Comparison of ENCODE assay signal across 1 cellular context in the genomic region with DNA sequence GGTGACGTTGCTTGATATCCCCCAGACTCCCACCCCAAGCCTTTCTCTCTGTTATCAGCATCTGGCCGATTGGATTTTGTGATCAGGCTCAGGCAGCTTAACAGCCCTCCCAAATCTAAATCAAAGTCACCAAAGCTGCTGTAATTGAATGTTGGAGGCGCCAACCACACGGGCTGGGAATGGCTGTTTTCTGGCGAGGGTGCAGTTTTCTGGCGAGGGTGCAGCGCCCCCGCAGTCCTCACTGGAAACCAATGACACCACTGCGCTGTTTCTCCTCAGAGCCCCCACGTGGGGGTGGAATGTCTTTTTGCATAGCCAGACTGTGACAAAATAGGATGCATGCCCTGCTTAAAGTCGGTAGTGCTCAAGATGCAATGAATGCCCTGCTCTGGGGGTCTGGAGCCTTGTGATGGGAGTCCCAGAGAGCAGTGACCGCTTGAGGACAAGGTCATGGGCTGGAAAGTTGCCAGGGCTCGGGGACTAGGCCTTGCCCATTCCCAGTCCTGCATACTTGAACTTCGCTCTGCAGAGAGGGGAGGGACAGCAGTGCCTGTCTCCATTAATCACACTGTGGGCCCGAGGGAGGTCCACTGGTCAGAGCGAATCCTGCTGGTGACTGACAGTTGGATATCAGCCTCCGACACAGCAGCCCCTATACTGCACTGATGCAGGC.
TF ChIP-seq lines count a peak whose summit lies in the region.

No MANE protein-coding gene starts in this region.

TF ChIP-seq in WTC11, 78 proteins besides CTCF, POLR2A, EP300 and RAD21 (continued from another document):
- TF ChIP-seq, protein P1, sequence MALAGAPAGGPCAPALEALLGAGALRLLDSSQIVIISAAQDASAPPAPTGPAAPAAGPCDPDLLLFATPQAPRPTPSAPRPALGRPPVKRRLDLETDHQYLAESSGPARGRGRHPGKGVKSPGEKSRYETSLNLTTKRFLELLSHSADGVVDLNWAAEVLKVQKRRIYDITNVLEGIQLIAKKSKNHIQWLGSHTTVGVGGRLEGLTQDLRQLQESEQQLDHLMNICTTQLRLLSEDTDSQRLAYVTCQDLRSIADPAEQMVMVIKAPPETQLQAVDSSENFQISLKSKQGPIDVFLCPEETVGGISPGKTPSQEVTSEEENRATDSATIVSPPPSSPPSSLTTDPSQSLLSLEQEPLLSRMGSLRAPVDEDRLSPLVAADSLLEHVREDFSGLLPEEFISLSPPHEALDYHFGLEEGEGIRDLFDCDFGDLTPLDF (CRISPR knock-in tag; IDR thresholded peaks at IDR 0.05) = no peak
- TF ChIP-seq, protein P2, sequence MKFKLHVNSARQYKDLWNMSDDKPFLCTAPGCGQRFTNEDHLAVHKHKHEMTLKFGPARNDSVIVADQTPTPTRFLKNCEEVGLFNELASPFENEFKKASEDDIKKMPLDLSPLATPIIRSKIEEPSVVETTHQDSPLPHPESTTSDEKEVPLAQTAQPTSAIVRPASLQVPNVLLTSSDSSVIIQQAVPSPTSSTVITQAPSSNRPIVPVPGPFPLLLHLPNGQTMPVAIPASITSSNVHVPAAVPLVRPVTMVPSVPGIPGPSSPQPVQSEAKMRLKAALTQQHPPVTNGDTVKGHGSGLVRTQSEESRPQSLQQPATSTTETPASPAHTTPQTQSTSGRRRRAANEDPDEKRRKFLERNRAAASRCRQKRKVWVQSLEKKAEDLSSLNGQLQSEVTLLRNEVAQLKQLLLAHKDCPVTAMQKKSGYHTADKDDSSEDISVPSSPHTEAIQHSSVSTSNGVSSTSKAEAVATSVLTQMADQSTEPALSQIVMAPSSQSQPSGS (CRISPR knock-in tag; IDR thresholded peaks at IDR 0.05; ENCODE audit: borderline replicate concordance, low read depth) = no peak
- TF ChIP-seq, protein P3, sequence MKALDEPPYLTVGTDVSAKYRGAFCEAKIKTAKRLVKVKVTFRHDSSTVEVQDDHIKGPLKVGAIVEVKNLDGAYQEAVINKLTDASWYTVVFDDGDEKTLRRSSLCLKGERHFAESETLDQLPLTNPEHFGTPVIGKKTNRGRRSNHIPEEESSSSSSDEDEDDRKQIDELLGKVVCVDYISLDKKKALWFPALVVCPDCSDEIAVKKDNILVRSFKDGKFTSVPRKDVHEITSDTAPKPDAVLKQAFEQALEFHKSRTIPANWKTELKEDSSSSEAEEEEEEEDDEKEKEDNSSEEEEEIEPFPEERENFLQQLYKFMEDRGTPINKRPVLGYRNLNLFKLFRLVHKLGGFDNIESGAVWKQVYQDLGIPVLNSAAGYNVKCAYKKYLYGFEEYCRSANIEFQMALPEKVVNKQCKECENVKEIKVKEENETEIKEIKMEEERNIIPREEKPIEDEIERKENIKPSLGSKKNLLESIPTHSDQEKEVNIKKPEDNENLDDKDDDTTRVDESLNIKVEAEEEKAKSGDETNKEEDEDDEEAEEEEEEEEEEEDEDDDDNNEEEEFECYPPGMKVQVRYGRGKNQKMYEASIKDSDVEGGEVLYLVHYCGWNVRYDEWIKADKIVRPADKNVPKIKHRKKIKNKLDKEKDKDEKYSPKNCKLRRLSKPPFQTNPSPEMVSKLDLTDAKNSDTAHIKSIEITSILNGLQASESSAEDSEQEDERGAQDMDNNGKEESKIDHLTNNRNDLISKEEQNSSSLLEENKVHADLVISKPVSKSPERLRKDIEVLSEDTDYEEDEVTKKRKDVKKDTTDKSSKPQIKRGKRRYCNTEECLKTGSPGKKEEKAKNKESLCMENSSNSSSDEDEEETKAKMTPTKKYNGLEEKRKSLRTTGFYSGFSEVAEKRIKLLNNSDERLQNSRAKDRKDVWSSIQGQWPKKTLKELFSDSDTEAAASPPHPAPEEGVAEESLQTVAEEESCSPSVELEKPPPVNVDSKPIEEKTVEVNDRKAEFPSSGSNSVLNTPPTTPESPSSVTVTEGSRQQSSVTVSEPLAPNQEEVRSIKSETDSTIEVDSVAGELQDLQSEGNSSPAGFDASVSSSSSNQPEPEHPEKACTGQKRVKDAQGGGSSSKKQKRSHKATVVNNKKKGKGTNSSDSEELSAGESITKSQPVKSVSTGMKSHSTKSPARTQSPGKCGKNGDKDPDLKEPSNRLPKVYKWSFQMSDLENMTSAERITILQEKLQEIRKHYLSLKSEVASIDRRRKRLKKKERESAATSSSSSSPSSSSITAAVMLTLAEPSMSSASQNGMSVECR (CRISPR knock-in tag; IDR thresholded peaks at IDR 0.05; ENCODE audit: borderline replicate concordance) = no peak
- no peak for TF ChIP-seq KAT7 (CRISPR knock-in tag; IDR thresholded peaks at IDR 0.05; ENCODE audit: borderline replicate concordance)
- TF ChIP-seq NR1H2 (CRISPR knock-in tag; IDR thresholded peaks at IDR 0.05) = no peak
- TF ChIP-seq GTF2I (CRISPR knock-in tag; conservative IDR thresholded peaks at IDR 0.05) = no peak
- TF ChIP-seq, protein P4, sequence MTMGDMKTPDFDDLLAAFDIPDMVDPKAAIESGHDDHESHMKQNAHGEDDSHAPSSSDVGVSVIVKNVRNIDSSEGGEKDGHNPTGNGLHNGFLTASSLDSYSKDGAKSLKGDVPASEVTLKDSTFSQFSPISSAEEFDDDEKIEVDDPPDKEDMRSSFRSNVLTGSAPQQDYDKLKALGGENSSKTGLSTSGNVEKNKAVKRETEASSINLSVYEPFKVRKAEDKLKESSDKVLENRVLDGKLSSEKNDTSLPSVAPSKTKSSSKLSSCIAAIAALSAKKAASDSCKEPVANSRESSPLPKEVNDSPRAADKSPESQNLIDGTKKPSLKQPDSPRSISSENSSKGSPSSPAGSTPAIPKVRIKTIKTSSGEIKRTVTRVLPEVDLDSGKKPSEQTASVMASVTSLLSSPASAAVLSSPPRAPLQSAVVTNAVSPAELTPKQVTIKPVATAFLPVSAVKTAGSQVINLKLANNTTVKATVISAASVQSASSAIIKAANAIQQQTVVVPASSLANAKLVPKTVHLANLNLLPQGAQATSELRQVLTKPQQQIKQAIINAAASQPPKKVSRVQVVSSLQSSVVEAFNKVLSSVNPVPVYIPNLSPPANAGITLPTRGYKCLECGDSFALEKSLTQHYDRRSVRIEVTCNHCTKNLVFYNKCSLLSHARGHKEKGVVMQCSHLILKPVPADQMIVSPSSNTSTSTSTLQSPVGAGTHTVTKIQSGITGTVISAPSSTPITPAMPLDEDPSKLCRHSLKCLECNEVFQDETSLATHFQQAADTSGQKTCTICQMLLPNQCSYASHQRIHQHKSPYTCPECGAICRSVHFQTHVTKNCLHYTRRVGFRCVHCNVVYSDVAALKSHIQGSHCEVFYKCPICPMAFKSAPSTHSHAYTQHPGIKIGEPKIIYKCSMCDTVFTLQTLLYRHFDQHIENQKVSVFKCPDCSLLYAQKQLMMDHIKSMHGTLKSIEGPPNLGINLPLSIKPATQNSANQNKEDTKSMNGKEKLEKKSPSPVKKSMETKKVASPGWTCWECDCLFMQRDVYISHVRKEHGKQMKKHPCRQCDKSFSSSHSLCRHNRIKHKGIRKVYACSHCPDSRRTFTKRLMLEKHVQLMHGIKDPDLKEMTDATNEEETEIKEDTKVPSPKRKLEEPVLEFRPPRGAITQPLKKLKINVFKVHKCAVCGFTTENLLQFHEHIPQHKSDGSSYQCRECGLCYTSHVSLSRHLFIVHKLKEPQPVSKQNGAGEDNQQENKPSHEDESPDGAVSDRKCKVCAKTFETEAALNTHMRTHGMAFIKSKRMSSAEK (CRISPR knock-in tag; IDR thresholded peaks at IDR 0.05; ENCODE audit: borderline replicate concordance) = no peak
- TF ChIP-seq NFATC4 (CRISPR knock-in tag; IDR thresholded peaks at IDR 0.05) = no peak
- no peak for TF ChIP-seq MXD4 (CRISPR knock-in tag; IDR thresholded peaks at IDR 0.05; ENCODE audit: borderline replicate concordance)
- TF ChIP-seq, protein P5, sequence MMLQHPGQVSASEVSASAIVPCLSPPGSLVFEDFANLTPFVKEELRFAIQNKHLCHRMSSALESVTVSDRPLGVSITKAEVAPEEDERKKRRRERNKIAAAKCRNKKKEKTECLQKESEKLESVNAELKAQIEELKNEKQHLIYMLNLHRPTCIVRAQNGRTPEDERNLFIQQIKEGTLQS (CRISPR knock-in tag; conservative IDR thresholded peaks at IDR 0.05) = no peak
- TF ChIP-seq, protein P6, sequence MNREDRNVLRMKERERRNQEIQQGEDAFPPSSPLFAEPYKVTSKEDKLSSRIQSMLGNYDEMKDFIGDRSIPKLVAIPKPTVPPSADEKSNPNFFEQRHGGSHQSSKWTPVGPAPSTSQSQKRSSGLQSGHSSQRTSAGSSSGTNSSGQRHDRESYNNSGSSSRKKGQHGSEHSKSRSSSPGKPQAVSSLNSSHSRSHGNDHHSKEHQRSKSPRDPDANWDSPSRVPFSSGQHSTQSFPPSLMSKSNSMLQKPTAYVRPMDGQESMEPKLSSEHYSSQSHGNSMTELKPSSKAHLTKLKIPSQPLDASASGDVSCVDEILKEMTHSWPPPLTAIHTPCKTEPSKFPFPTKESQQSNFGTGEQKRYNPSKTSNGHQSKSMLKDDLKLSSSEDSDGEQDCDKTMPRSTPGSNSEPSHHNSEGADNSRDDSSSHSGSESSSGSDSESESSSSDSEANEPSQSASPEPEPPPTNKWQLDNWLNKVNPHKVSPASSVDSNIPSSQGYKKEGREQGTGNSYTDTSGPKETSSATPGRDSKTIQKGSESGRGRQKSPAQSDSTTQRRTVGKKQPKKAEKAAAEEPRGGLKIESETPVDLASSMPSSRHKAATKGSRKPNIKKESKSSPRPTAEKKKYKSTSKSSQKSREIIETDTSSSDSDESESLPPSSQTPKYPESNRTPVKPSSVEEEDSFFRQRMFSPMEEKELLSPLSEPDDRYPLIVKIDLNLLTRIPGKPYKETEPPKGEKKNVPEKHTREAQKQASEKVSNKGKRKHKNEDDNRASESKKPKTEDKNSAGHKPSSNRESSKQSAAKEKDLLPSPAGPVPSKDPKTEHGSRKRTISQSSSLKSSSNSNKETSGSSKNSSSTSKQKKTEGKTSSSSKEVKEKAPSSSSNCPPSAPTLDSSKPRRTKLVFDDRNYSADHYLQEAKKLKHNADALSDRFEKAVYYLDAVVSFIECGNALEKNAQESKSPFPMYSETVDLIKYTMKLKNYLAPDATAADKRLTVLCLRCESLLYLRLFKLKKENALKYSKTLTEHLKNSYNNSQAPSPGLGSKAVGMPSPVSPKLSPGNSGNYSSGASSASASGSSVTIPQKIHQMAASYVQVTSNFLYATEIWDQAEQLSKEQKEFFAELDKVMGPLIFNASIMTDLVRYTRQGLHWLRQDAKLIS (CRISPR knock-in tag; IDR thresholded peaks at IDR 0.05; ENCODE audit: borderline replicate concordance) = no peak
- no peak for TF ChIP-seq ELF4 (CRISPR knock-in tag; IDR thresholded peaks at IDR 0.05; ENCODE audit: low read depth)
- no peak for TF ChIP-seq FOXK1 (CRISPR knock-in tag; IDR thresholded peaks at IDR 0.05)
